ENCODE assay signal across 9 cellular contexts in genomic region chr5:109406719-109407118, GRCh38. TPM values are rescaled to one million over a fixed set of nuclear protein-coding genes. Genes with fewer than 3 reads are reported as not detected.
DNase-seq lines count a peak whose midpoint lies in the region; ATAC-seq and TF ChIP-seq lines count a peak whose summit lies in the region.
"Had no signal": no experiment of that assay in that cellular context is flagged by ENCODE, and none has a peak within 500 bp of the region (broad histone marks: within the 10 kb centered on the region; RNA-seq: fewer than 3 reads in every experiment).

No MANE protein-coding gene starts in this region.

- no peak overlapping the region for H3K9ac ChIP-seq in endocrine pancreas (ENCODE audit: control insufficient read depth, insufficient read depth, low read length)

- H3K36me3 ChIP-seq in OCI-LY7 (ENCODE audit: insufficient read depth, low read length), result peaks cover 34% of the 10 kb centered on the region
- peaks cover 3% of the 10 kb centered on the region for H3K36me3 ChIP-seq in endocrine pancreas (ENCODE audit: control insufficient read depth, insufficient read depth, low read length)
- H3K36me3 ChIP-seq in ovary, result no peaks in the 10 kb centered on the region

- H3K79me2 ChIP-seq in OCI-LY7 (ENCODE audit: insufficient read depth, low read depth, low read length), result peaks cover 79% of the 10 kb centered on the region

- no peak for TF ChIP-seq EP300 in ovary (IDR thresholded peaks at IDR 0.05)

- H3K27me3 ChIP-seq in endocrine pancreas (ENCODE audit: control insufficient read depth, insufficient read depth, low read length) (no peaks in the 10 kb centered on the region), ovary (no peaks in the 10 kb centered on the region)

- POLR2A ChIA-PET in OCI-LY7 (lab: Charles Lee), result no interaction called here

- H3K4me3 ChIP-seq in OCI-LY7 (ENCODE audit: low read depth, low read length, poor library complexity, severe bottlenecking), result no peak overlapping the region
- peak overlapping the region; percentile 99 for H3K4me3 ChIP-seq in endocrine pancreas (ENCODE audit: control insufficient read depth, insufficient read depth, low read length)
- peak overlapping the region; percentile 10 for H3K4me3 ChIP-seq in ovary

- no peaks in the 10 kb centered on the region for H3K9me2 ChIP-seq in OCI-LY7 (ENCODE audit: insufficient read depth, low read length)

- peak overlapping the region; percentile 84 for H3K4me2 ChIP-seq in OCI-LY7 (ENCODE audit: low read length)

- H3K9me3 Mint-ChIP-seq in Calu3 (ENCODE audit: low read depth, unreplicated experiment), result no peaks in the 10 kb centered on the region

- H2AFZ ChIP-seq in OCI-LY7 (ENCODE audit: low read length), result no peak overlapping the region

- WGBS in ovary, 3 donors, result 5 to 15% (median 13%) methylated on average over 1 of the region's 1 CpG

- intact Hi-C loops in Calu3 (cut with micrococcal nuclease; ENCODE audit: unreplicated experiment), result loop anchor here (2.0 to 5.0 kb wide), 2 partner anchors 18 to 34 kb away; no protein-coding TSS in a partner anchor
- intact Hi-C loops in OCI-LY7 (cut with micrococcal nuclease; ENCODE audit: unreplicated experiment), result no loop called here
- intact Hi-C loops in ovary (cut with DNase I), result loop anchor here in 1 of 4 donors (5.0 to 10.0 kb wide), 2 partner anchors 72 to 286 kb away; no protein-coding TSS in a partner anchor
- intact Hi-C loops in cardiac septum (cut with DNase I), result no loop called here

- H3K4me1 ChIP-seq in OCI-LY7 (ENCODE audit: insufficient read depth, low read length, poor library complexity, severe bottlenecking) (peaks cover 21% of the 10 kb centered on the region), endocrine pancreas (ENCODE audit: control insufficient read depth, insufficient read depth, low read length) (peaks cover 19% of the 10 kb centered on the region), ovary (ENCODE audit: insufficient read depth) (peaks cover 4% of the 10 kb centered on the region)

- no peak for DNase-seq in Calu3
- DNase-seq in OCI-LY7 (ENCODE audit: low spot score), result no peak
- DNase-seq in ovary, result no peak
- DNase-seq in NCI-H2227 treated with DMSO at 0.1 percent for 48 hours (lab: John Stamatoyannopoulos, UW), result no peak
- DNase-seq in NCI-H345 (lab: John Stamatoyannopoulos, UW), result no peak
- DNase-seq in omental fat pad (ENCODE audit: low spot score), result no peak
- no peak for DNase-seq in cardiac septum (ENCODE audit: low spot score)
- DNase-seq: activated CD8-positive, alpha-beta memory T cell treated with anti-CD3 and anti-CD28 coated beads for 24 hours had no signal

- H3K9me3 ChIP-seq in OCI-LY7 (ENCODE audit: low read length) (peaks cover 13% of the 10 kb centered on the region; the same call in 1 of the 2 replicates), endocrine pancreas (ENCODE audit: control insufficient read depth, low read length) (peaks cover 2% of the 10 kb centered on the region), ovary (no peaks in the 10 kb centered on the region)

- no peak for ATAC-seq in omental fat pad (ENCODE audit: low FRiP score)

- CTCF ChIA-PET in Calu3 (lab: Charles Lee) (no interaction called here), OCI-LY7 (lab: Charles Lee; ENCODE audit: unreplicated experiment) (no interaction called here)

- no peaks in the 10 kb centered on the region for H3K27me3 Mint-ChIP-seq in Calu3 (ENCODE audit: unreplicated experiment)

- peak overlapping the region; percentile 87 for H3K27ac Mint-ChIP-seq in Calu3 (ENCODE audit: unreplicated experiment)

- no peak for TF ChIP-seq POLR2A in ovary (IDR thresholded peaks at IDR 0.05)

- H3K27ac ChIP-seq in OCI-LY7 (ENCODE audit: low read depth, low read length, poor library complexity, severe bottlenecking) (no peak overlapping the region), ovary (no peak overlapping the region)

- H3K4me1 Mint-ChIP-seq in Calu3 (ENCODE audit: low read depth, unreplicated experiment), result peaks cover 29% of the 10 kb centered on the region

- peaks cover 12% of the 10 kb centered on the region; the same call in 1 of the 2 replicates for H4K20me1 ChIP-seq in OCI-LY7 (ENCODE audit: insufficient read depth, low read length)

- BruUV-seq in Calu3 (replicated peaks; lab: Mats Ljungman, UMichigan) (no TSS peak), OCI-LY7 (replicated peaks; lab: Mats Ljungman, UMichigan) (no TSS peak)

- H3K36me3 Mint-ChIP-seq in Calu3 (ENCODE audit: insufficient read depth, unreplicated experiment), result peaks cover 64% of the 10 kb centered on the region

- peak overlapping the region; percentile 99 for H3K4me3 Mint-ChIP-seq in Calu3 (ENCODE audit: low read depth, unreplicated experiment)

- no peak for TF ChIP-seq CTCF in Calu3 (IDR thresholded peaks at IDR 0.05; ENCODE audit: unreplicated experiment)
- TF ChIP-seq CTCF in OCI-LY7 (conservative IDR thresholded peaks at IDR 0.05; ENCODE audit: low read length), result no peak
- TF ChIP-seq CTCF in ovary (IDR thresholded peaks at IDR 0.05), result no peak
- no peak for TF ChIP-seq CTCF in omental fat pad (IDR thresholded peaks at IDR 0.05)

RNA-seq across cellular contexts. Expression of gene PJA2, which starts 3.1 kb away (rescaled TPM):
- total RNA-seq in Calu3 (2022), result 81.0 and 89.0 TPM in 2 replicates
- total RNA-seq in OCI-LY7 (2014; rRNA removed; shearing (Covaris generic)), result 41.3 and 47.9 TPM in 2 replicates
- 69.7 and 79.8 TPM in 2 replicates for total RNA-seq in OCI-LY7 (2022)
- 100 to 1,000 TPM in 6 of 7 donors, 10 to 100 TPM in 1; 96.0 to 122 (median 110) TPM for total RNA-seq in ovary
- polyA plus RNA-seq in ovary, result 100 to 1,000 TPM in 1 of 2 donors, 10 to 100 TPM in 1; 58.8 to 105 TPM
- total RNA-seq in omental fat pad, result 100 to 1,000 TPM in 1 of 4 donors, 10 to 100 TPM in 3; 74.5 to 120 (median 90.4) TPM
- total RNA-seq in cardiac septum, result 98.2 TPM
